ENCODE assay signal across 1 cellular context in the genomic region with DNA sequence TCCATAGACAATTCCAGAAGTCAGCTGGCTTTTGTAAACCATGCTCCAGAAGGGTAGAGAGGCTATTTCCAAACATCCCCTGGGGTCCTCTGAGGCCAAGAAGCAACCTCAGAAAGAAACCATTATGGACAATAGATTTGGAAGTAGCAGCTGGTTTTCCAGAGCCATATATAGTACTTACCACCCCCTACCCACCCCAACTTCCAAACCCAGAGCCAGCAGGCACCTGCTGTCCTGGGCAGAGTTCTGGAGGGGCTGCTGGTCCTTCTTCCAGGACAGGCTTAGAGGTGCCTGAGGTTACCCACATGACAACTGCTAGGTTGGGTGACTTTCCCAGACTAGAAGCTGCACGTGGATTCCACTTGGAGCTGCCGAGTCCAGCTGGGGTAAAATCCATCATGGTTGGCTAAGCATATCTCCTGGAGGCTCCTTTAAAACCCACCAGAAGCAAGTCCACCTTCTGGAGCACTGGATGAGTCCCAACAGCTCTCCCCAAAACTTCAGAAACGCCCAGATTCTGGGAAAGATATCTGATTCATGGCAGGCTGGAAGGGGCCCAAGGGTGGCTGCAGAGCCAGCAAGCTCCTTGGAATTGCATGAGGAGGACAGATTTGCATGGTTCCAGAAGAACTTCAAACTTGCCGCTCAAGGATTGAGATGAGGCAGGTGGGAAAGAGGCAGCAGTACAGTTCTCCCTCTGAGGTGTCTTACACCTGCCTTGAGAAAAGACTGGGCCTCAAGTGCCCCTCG.
TF ChIP-seq lines count a peak whose summit lies in the region.

No MANE protein-coding gene starts in this region.

TF ChIP-seq in IMR-90, 13 proteins besides CTCF, POLR2A, EP300 and RAD21:
- TF ChIP-seq BHLHE40 (IDR thresholded peaks at IDR 0.05; ENCODE audit: low read depth, low read length): no peak
- no peak for TF ChIP-seq MXI1 (IDR thresholded peaks at IDR 0.05; ENCODE audit: borderline replicate concordance, low read depth, low read length)
- TF ChIP-seq, protein P1, sequence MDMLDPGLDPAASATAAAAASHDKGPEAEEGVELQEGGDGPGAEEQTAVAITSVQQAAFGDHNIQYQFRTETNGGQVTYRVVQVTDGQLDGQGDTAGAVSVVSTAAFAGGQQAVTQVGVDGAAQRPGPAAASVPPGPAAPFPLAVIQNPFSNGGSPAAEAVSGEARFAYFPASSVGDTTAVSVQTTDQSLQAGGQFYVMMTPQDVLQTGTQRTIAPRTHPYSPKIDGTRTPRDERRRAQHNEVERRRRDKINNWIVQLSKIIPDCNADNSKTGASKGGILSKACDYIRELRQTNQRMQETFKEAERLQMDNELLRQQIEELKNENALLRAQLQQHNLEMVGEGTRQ (IDR thresholded peaks at IDR 0.05; ENCODE audit: low read depth, low read length): no peak
- TF ChIP-seq RCOR1 (IDR thresholded peaks at IDR 0.05; ENCODE audit: insufficient replicate concordance, low read length): no peak
- TF ChIP-seq ELK1 (IDR thresholded peaks at IDR 0.05; ENCODE audit: borderline replicate concordance, low read depth, low read length): no peak
- TF ChIP-seq FOS (IDR thresholded peaks at IDR 0.05; ENCODE audit: low read depth, low read length): no peak
- TF ChIP-seq SMC3 (IDR thresholded peaks at IDR 0.05; ENCODE audit: low read depth, low read length): no peak
- TF ChIP-seq CEBPB (IDR thresholded peaks at IDR 0.05; ENCODE audit: low read depth, low read length): no peak
- no peak for TF ChIP-seq RFX5 (IDR thresholded peaks at IDR 0.05; ENCODE audit: low read depth, low read length)
- TF ChIP-seq CHD1 (IDR thresholded peaks at IDR 0.05; ENCODE audit: low read depth, low read length): no peak
- no peak for TF ChIP-seq MAZ (IDR thresholded peaks at IDR 0.05; ENCODE audit: borderline replicate concordance, low read depth, low read length)
- TF ChIP-seq NFE2L2 (IDR thresholded peaks at IDR 0.05; ENCODE audit: low read depth, low read length): no peak
- TF ChIP-seq MAFK (IDR thresholded peaks at IDR 0.05; ENCODE audit: low read depth, low read length): no peak
